Comparison of ENCODE assay signal across 2 cellular contexts in the genomic region with DNA sequence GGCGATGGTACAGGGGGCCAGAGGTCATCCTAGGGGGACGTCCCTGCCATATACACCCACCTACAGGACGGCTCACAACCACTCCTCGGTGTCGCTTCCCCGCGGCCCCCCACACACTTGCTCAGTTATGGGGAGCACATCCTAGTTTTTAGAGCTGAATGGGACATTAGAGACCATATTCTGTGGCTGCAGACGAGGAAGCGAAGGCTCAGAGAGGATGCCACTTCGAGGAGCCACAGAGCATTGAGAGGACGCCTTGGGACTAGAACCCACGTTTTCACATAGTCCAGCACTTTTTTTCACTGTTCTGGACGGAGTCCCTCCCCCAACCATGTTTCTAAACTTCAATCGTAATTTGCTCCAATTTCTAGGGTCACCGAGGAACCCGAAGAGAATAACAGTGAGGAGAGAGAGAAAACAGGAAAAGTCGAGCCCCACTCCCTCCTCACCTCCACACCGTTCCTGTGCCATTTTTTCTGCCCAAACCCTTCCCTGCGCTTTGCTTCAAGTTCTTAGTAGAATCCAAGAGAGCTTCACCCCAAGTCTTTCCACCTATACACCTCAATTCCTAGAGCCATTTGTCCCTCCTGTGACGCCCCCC.
TF ChIP-seq lines count a peak whose summit lies in the region.

No MANE protein-coding gene starts in this region.

TF ChIP-seq in WTC11, 78 proteins besides CTCF, POLR2A, EP300 and RAD21:
- TF ChIP-seq ESRRA (CRISPR knock-in tag; IDR thresholded peaks at IDR 0.05; ENCODE audit: borderline replicate concordance) = no peak
- TF ChIP-seq GABPB1 (CRISPR knock-in tag; IDR thresholded peaks at IDR 0.05) = no peak
- no peak for TF ChIP-seq KAT7 (CRISPR knock-in tag; IDR thresholded peaks at IDR 0.05; ENCODE audit: borderline replicate concordance)
- TF ChIP-seq AR (CRISPR knock-in tag; IDR thresholded peaks at IDR 0.05) = no peak
- no peak for TF ChIP-seq MYBL2 (CRISPR knock-in tag; IDR thresholded peaks at IDR 0.05)
- no peak for TF ChIP-seq MAX (CRISPR knock-in tag; IDR thresholded peaks at IDR 0.05)
- TF ChIP-seq ARID4B (CRISPR knock-in tag; IDR thresholded peaks at IDR 0.05; ENCODE audit: borderline replicate concordance) = no peak
- TF ChIP-seq E2F1 (CRISPR knock-in tag; IDR thresholded peaks at IDR 0.05) = no peak
- no peak for TF ChIP-seq ZNF232 (CRISPR knock-in tag; IDR thresholded peaks at IDR 0.05)
- TF ChIP-seq NFE2L1 (CRISPR knock-in tag; IDR thresholded peaks at IDR 0.05) = no peak

TF ChIP-seq in HepG2, 621 proteins besides CTCF, POLR2A, EP300 and RAD21:
- TF ChIP-seq PHF8 (CRISPR knock-in tag; IDR thresholded peaks at IDR 0.05) (no peak), CCAR2 (optimal IDR thresholded peaks at IDR 0.05; ENCODE audit: low read depth, low read length) (no peak)
